Comparison of ENCODE assay signal across 9 cellular contexts in genomic region chr9:89047667-89048066, GRCh38.
"Had no signal": no experiment of that assay in that cellular context is flagged by ENCODE, and none has a peak within 500 bp of the region (broad histone marks: within the 10 kb centered on the region; RNA-seq: fewer than 3 reads in every experiment).

No MANE protein-coding gene starts in this region.

- H3K27ac ChIP-seq: GM23248 had no signal

- H3K9me3 Mint-ChIP-seq: GM23338, H9, HFFc6 had no signal

- H3K4me2 ChIP-seq: GM23338 had no signal

- H3K9me3 ChIP-seq: HAP-1 had no signal

- H2AFZ ChIP-seq: GM23248, GM23338 had no signal

- ATAC-seq: GM23338, HCT116 had no signal

- H3K9ac ChIP-seq: GM23248 had no signal

- H3K4me1 ChIP-seq: HAP-1 had no signal

- H3K4me3 ChIP-seq: GM23248, GM23338, HAP-1 had no signal

- H3K4me1 Mint-ChIP-seq: GM23338 had no signal

- H3K27ac Mint-ChIP-seq: GM23338, H9, HFFc6 had no signal

- H3K36me3 ChIP-seq: HAP-1 had no signal

- H3K4me3 Mint-ChIP-seq: GM23338, H9, HFFc6 had no signal

- DNase-seq: GM23248, GOT3, H7, H9, HCEC 1CT, HFFc6 had no signal
